9 cellular contexts compared by ENCODE assay signal in the genomic region with DNA sequence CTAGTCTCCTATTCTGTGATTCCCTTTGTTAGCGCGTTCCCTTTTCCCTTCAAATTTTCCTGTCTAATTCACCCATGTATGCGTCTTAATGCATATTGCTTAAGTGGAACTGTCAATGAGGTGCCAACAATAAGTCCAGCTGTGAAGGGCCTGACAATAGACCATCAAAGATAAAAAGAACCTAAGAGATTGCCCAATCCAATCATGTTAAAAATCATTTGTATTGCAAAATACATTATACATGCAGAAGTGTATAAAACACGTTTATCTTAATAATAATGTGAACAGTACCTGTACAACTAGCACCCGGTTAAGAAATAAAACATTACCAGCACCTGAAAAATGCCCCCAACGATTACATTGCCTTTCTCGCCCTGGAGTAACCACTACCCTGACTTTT. TPM values are rescaled to one million over a fixed set of nuclear protein-coding genes. Genes with fewer than 3 reads are reported as not detected.
DNase-seq lines count a peak whose midpoint lies in the region; ATAC-seq and TF ChIP-seq lines count a peak whose summit lies in the region.
"Had no signal": no experiment of that assay in that cellular context is flagged by ENCODE, and none has a peak within 500 bp of the region (broad histone marks: within the 10 kb centered on the region; RNA-seq: fewer than 3 reads in every experiment).

No MANE protein-coding gene starts in this region.

- peaks cover 13 to 32% of the 10 kb centered on the region in 2 donors for H3K4me1 ChIP-seq in adrenal gland (replicated peaks in 1 of 2)
- H3K4me1 ChIP-seq in left lung = peaks cover 12 to 31% of the 10 kb centered on the region in 2 donors

- H3K36me3 Mint-ChIP-seq in activated CD4-positive, alpha-beta T cell treated with anti-CD3 and anti-CD28 coated beads for 36 hours (ENCODE audit: low read depth) = no peaks in the 10 kb centered on the region

- ATAC-seq in activated CD4-positive, alpha-beta T cell treated with anti-CD3 and anti-CD28 coated beads for 36 hours = no peak
- no peak for ATAC-seq in left lung

- H3K36me3 ChIP-seq in adrenal gland (replicated peaks in 1 of 2) (no peaks in the 10 kb centered on the region), left lung (no peaks in the 10 kb centered on the region)

- intact Hi-C loops in activated CD4-positive, alpha-beta T cell treated with anti-CD3 and anti-CD28 coated beads for 36 hours (cut with DNase I, micrococcal nuclease) = loop anchor here in 1 of 2 experiments (5.0 kb wide), 3 partner anchors 305 to 1140 kb away; partner anchors contain the start of genes BEND5, CMPK1 and FOXD2
- intact Hi-C loops in adrenal gland (cut with DNase I) (no loop called here), left lung (cut with DNase I) (no loop called here)

- POLR2A ChIA-PET in activated CD4-positive, alpha-beta T cell treated with anti-CD3 and anti-CD28 coated beads for 36 hours (lab: Charles Lee) = no interaction called here
- POLR2A ChIA-PET in GM10248 (lab: Yijun Ruan, JAX) = no interaction called here

- H3K27me3 Mint-ChIP-seq in activated CD4-positive, alpha-beta T cell treated with anti-CD3 and anti-CD28 coated beads for 36 hours = peaks cover 8% of the 10 kb centered on the region

- H3K27me3 ChIP-seq in adrenal gland (no peaks in the 10 kb centered on the region), left lung (no peaks in the 10 kb centered on the region)

- no peak overlapping the region for H3K27ac Mint-ChIP-seq in activated CD4-positive, alpha-beta T cell treated with anti-CD3 and anti-CD28 coated beads for 36 hours

- TF ChIP-seq POLR2A in adrenal gland (IDR thresholded peaks at IDR 0.05) = no peak

- peak overlapping the region; percentile 78 for H3K4me3 Mint-ChIP-seq in activated CD4-positive, alpha-beta T cell treated with anti-CD3 and anti-CD28 coated beads for 36 hours

- DNase-seq in activated CD4-positive, alpha-beta T cell treated with anti-CD3 and anti-CD28 coated beads for 36 hours = no peak
- no peak for DNase-seq in activated CD4-positive, alpha-beta T cell treated with anti-CD3 and anti-CD28 coated beads, Interleukin-2, amount 50 U/mL, for 1 hour
- DNase-seq in adrenal gland (no peak), left lung (no peak), NCI-H146 (lab: John Stamatoyannopoulos, UW) (no peak), GM10248 (ENCODE audit: extremely low spot score) (no peak), foreskin melanocyte (no peak)
- DNase-seq: DND-41 had no signal

- H3K4me3 ChIP-seq in adrenal gland = peak overlapping the region in 1 of 4 donors; percentile 81
- peak overlapping the region; percentile 63 to 68 for H3K4me3 ChIP-seq in left lung

- no peaks in the 10 kb centered on the region for H3K9me3 Mint-ChIP-seq in activated CD4-positive, alpha-beta T cell treated with anti-CD3 and anti-CD28 coated beads for 36 hours (ENCODE audit: low read depth)

- no peak for TF ChIP-seq CTCF in adrenal gland (IDR thresholded peaks at IDR 0.05)
- no peak for TF ChIP-seq CTCF in left lung (IDR thresholded peaks at IDR 0.05)
- no peak for TF ChIP-seq CTCF in GM10248 (IDR thresholded peaks at IDR 0.05; ENCODE audit: control extremely low read depth, extremely low read depth, low read depth, missing control alignments)

- H3K9me3 ChIP-seq in adrenal gland (replicated peaks in 1 of 3) = no peaks in the 10 kb centered on the region
- peaks cover 0 to 1% of the 10 kb centered on the region in 2 donors for H3K9me3 ChIP-seq in left lung

- H3K27ac ChIP-seq in adrenal gland (peak overlapping the region; percentile 58 to 94 (median 80)), left lung (peak overlapping the region; percentile 72 to 87), temporal lobe (ENCODE audit: low read depth, low read length) (peak overlapping the region; percentile 92)

- CTCF ChIA-PET in activated CD4-positive, alpha-beta T cell treated with anti-CD3 and anti-CD28 coated beads for 36 hours (lab: Charles Lee) = interaction anchor here (0.9 to 1.1 kb wide), 3 partner anchors 25 to 39 kb away, joined by 3 to 5 read pairs (median 3); no protein-coding TSS in a partner anchor
- CTCF ChIA-PET in GM10248 (lab: Yijun Ruan, JAX) = interaction anchor here (0.9 to 1.0 kb wide), 2 partner anchors 10 to 25 kb away, joined by 3 read pairs; no protein-coding TSS in a partner anchor

- peaks cover 21% of the 10 kb centered on the region for H3K4me1 Mint-ChIP-seq in activated CD4-positive, alpha-beta T cell treated with anti-CD3 and anti-CD28 coated beads for 36 hours

- WGBS in adrenal gland, 4 donors = 70 to 76% (median 73%) methylated on average over 7 of the region's 7 CpGs

RNA-seq across cellular contexts. Expression of gene SPATA6, which starts 0.7 kb away (rescaled TPM):
- total RNA-seq in activated CD4-positive, alpha-beta T cell treated with anti-CD3 and anti-CD28 coated beads for 36 hours = 1 to 10 TPM; 2.8 to 3.3 TPM
- total RNA-seq in adrenal gland (10 to 100 TPM; 12.2 to 54.3 (median 32.6) TPM), left lung (10 to 100 TPM; 11.9 to 18.4 TPM), temporal lobe (7.9 TPM)
- polyA plus RNA-seq in adrenal gland = 10 to 100 TPM in 1 of 3 donors, 1 to 10 TPM in 2; 7.3 to 12.0 (median 8.9) TPM
